In the genomic region with DNA sequence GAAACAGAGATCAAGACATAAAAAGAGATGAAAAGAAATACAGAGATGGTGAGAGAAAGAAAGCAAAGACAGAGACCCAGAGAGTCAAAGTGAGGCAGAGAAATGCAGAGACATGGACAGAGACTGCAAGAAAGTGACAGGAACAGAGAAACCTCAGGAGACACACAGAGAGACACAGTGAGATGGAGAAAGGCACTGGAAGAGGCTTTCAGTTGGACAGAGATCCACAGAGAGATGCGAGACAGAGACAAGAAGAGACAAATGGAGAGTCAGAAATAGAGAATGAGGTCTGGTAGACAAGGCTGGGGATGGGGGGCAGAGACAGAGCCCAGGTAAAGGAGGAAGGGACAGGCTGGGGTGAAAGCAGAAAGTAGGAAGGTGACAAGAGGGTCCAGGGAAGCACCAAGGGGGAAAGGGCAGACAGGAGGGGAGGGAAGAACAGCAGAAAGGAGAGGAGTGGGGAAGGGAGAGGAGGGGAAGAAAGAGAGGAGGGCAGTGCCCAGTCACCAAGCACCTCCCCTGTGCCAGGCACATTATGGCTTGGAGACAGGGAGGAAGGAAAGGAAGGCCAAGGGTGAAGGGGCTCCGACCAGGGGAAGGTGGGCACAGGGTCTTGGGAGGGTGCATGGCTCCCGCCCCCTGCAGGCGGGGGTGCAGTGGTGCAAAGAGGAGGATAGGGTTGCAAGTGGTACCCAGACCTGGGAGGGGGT, we compare ENCODE assay signal across 11 cellular contexts. TPM values are rescaled to one million over a fixed set of nuclear protein-coding genes. Genes with fewer than 3 reads are reported as not detected.
DNase-seq lines count a peak whose midpoint lies in the region; ATAC-seq, FAIRE-seq and TF ChIP-seq lines count a peak whose summit lies in the region.
"Had no signal": no experiment of that assay in that cellular context is flagged by ENCODE, and none has a peak within 500 bp of the region (broad histone marks: within the 10 kb centered on the region; RNA-seq: fewer than 3 reads in every experiment).

No MANE protein-coding gene starts in this region.

- TF ChIP-seq CTCF in NB4 (IDR thresholded peaks at IDR 0.05; ENCODE audit: low read depth, low read length) (peak; percentile 51), H1 (IDR thresholded peaks at IDR 0.05; ENCODE audit: control extremely low read depth in 1 of 3, insufficient read depth in 1 of 3, low read depth in 1 of 3, low read length in 3 of 3) (peak; percentile 64 to 86 (median 82))

- TF ChIP-seq RAD21 in H1 (IDR thresholded peaks at IDR 0.05 in 1 of 2, conservative IDR thresholded peaks at IDR 0.05 in 1 of 2; ENCODE audit: low read depth in 2 of 2, low read length in 2 of 2): peak; percentile 61 to 66; a peak in 3 of 4 replicates

- WGBS in H1 (ENCODE audit: extremely low coverage in 1 of 2, insufficient coverage in 1 of 2, insufficient read length in 1 of 2, insufficient replicate concordance in 2 of 2, low coverage in 1 of 2, low lambda C conversion rate in 2 of 2, missing lambda C conversion rate in 1 of 2), 2 experiments: 23% methylated on average over 4 of the region's 4 CpGs; no CpG with 5 or more reads in 1 of the 2 experiments

- H3K79me1 ChIP-seq in H1 (ENCODE audit: low read depth, low read length): no peaks in the 10 kb centered on the region

- H3K4ac ChIP-seq in H1 (replicated peaks; ENCODE audit: insufficient read length, low read depth, low read length): no peak overlapping the region

- H2AFZ ChIP-seq in H1 (ENCODE audit: low read length): no peak overlapping the region

- H2AK5ac ChIP-seq in H1 (ENCODE audit: low read depth, low read length): no peak overlapping the region

- no peak overlapping the region for H3K14ac ChIP-seq in H1 (ENCODE audit: insufficient read length)

- H4K5ac ChIP-seq in H1 (ENCODE audit: insufficient read length, low read depth, low read length): no peak overlapping the region

- TF ChIP-seq POLR2A in NB4 (IDR thresholded peaks at IDR 0.05; ENCODE audit: extremely low read depth, insufficient read length) (no peak), H1 (IDR thresholded peaks at IDR 0.05; ENCODE audit: control extremely low read depth in 1 of 2, low read depth in 2 of 2, low read length in 2 of 2) (no peak)

- H2BK5ac ChIP-seq in H1 (ENCODE audit: low read depth, low read length): no peak overlapping the region

- POLR2A ChIA-PET in H1 (lab: Charles Lee; ENCODE audit: partially characterized antibody): no interaction called here

- H3K27me3 ChIP-seq in H1 (replicated peaks in 1 of 4; ENCODE audit: control insufficient read depth in 3 of 4, extremely low read depth in 1 of 4, insufficient read depth in 3 of 4, low read length in 3 of 4): peaks cover 40 to 69% (median 63%) of the 10 kb centered on the region in 4 experiments

- peaks cover 6% of the 10 kb centered on the region; the same call in 1 of the 2 replicates for H3K23me2 ChIP-seq in H1 (ENCODE audit: low read depth, low read length)

- no peak overlapping the region for H3K56ac ChIP-seq in H1 (replicated peaks; ENCODE audit: insufficient read length, low read depth, low read length)

- H3K4me2 ChIP-seq in H1 (ENCODE audit: insufficient read depth in 1 of 2, low read depth in 2 of 2, low read length in 2 of 2): peak overlapping the region; percentile 11 to 52; a peak in 2 of 4 replicates

- DNase-seq in activated naive CD4-positive, alpha-beta T cell treated with anti-CD3 and anti-CD28 coated beads, Interleukin-2, amount 50 U/mL, for 16 hours: peak; percentile 26
- no peak for DNase-seq in activated naive CD4-positive, alpha-beta T cell (lab: John Stamatoyannopoulos, UW)
- DNase-seq in NB4 (ENCODE audit: low read depth) (no peak), H1 (ENCODE audit: low read depth in 1 of 2, low spot score in 2 of 2) (peak; percentile 44 to 82), AG20443 (ENCODE audit: low spot score) (no peak), DMS153 treated with DMSO at 0.1 percent for 48 hours (lab: John Stamatoyannopoulos, UW; ENCODE audit: unreplicated experiment) (no peak)
- peak; percentile 43 for DNase-seq in stimulated activated CD8-positive, alpha-beta memory T cell treated with anti-CD3 and anti-CD28 coated beads, Interleukin-4, amount 100 ng/mL, for 48 hours
- DNase-seq: heart right ventricle, NCI-H2107 had no signal

- H3K23ac ChIP-seq in H1 (ENCODE audit: insufficient read length): no peak overlapping the region

- no peaks in the 10 kb centered on the region for H3K36me3 ChIP-seq in H1 (ENCODE audit: control insufficient read depth in 2 of 4, insufficient read depth in 4 of 4, low read length in 3 of 4)
- H3K36me3 ChIP-seq: heart right ventricle had no signal

- H3K79me2 ChIP-seq in H1 (ENCODE audit: control insufficient read depth in 1 of 2, insufficient read depth in 2 of 2, low read length in 2 of 2): no peaks in the 10 kb centered on the region

- CTCF ChIA-PET in H1 (lab: Charles Lee; ENCODE audit: partially characterized antibody): interaction anchor here (0.7 to 9.4 kb wide), 3 partner anchors 36 to 70 kb away, joined by 3 to 159 read pairs (median 22); a partner anchor contains a TSS

- H4K20me1 ChIP-seq in H1 (replicated peaks in 1 of 2; ENCODE audit: control insufficient read depth in 1 of 2, insufficient read depth in 2 of 2, low read length in 2 of 2): peaks cover 7 to 8% of the 10 kb centered on the region in 2 experiments

- H3K27ac ChIP-seq in H1 (ENCODE audit: low read depth, low read length): no peak overlapping the region
- H3K27ac ChIP-seq: heart right ventricle had no signal

- no peaks in the 10 kb centered on the region for H3K9me3 ChIP-seq in H1 (ENCODE audit: insufficient read depth in 2 of 2, low read depth in 1 of 2, low read length in 1 of 2)
- H3K9me3 ChIP-seq: heart right ventricle had no signal

- H3K4me3 ChIP-seq in NB4 (ENCODE audit: low read depth, low read length): no peak overlapping the region
- no peak overlapping the region for H3K4me3 ChIP-seq in H1 (ENCODE audit: extremely low read depth in 1 of 4, insufficient read depth in 2 of 4, low read depth in 3 of 4, low read length in 4 of 4)
- H3K4me3 ChIP-seq: heart right ventricle had no signal

- no peak overlapping the region for H2BK12ac ChIP-seq in H1 (ENCODE audit: low read depth, low read length)

- no peak overlapping the region for H2BK120ac ChIP-seq in H1 (replicated peaks; ENCODE audit: low read depth, low read length)

- H3K9ac ChIP-seq in H1 (replicated peaks in 1 of 4; ENCODE audit: extremely low read depth in 1 of 4, low read depth in 3 of 4, low read length in 3 of 4): no peak overlapping the region

- no peak overlapping the region for H3K18ac ChIP-seq in H1 (ENCODE audit: extremely low read depth, low read length)

- ATAC-seq in HG02870 (IDR thresholded peaks at IDR 0.05; ENCODE audit: unreplicated experiment): no peak
- ATAC-seq: heart right ventricle had no signal

- no peak overlapping the region for H2BK20ac ChIP-seq in H1 (ENCODE audit: low read length)

- no peak overlapping the region for H2BK15ac ChIP-seq in H1 (ENCODE audit: low read length)

- no peak for FAIRE-seq in H1 (lab: Jason Lieb, UNC)
- FAIRE-seq: TTC549 had no signal

- H4K8ac ChIP-seq in H1 (ENCODE audit: extremely low read depth, insufficient read depth, low read length): no peak overlapping the region

- peaks cover 0 to 10% (median 7%) of the 10 kb centered on the region in 4 experiments; a peak in 5 of 7 replicates for H3K4me1 ChIP-seq in H1 (replicated peaks in 1 of 4; ENCODE audit: control insufficient read depth in 3 of 4, insufficient read depth in 4 of 4, low read length in 3 of 4)

- no peak for TF ChIP-seq EP300 in H1 (IDR thresholded peaks at IDR 0.05; ENCODE audit: borderline replicate concordance in 1 of 2, low read depth in 2 of 2, low read length in 2 of 2)

- H4K91ac ChIP-seq in H1 (replicated peaks; ENCODE audit: insufficient read length, low read length): no peak overlapping the region

TF ChIP-seq in H1, 55 proteins besides CTCF, POLR2A, EP300 and RAD21 (continues in another document):
- TF ChIP-seq SP2 (IDR thresholded peaks at IDR 0.05; ENCODE audit: low read length): no peak
- TF ChIP-seq TBP (IDR thresholded peaks at IDR 0.05; ENCODE audit: low read depth, low read length): no peak
- TF ChIP-seq EGR1 (IDR thresholded peaks at IDR 0.05; ENCODE audit: borderline replicate concordance, low read depth, low read length): no peak
- 0 out of 2 replicates have a peak, but pooled peaks have one; percentile 20 for TF ChIP-seq KDM1A (IDR thresholded peaks at IDR 0.05; ENCODE audit: borderline replicate concordance, low read length)

RNA-seq across cellular contexts. Expression of a gene that starts 38.5 kb away (rescaled TPM):
- total RNA-seq in H1 (2021; fragmentation: NEBNext Ultra II Directional; extraction: Animal tissue kit (Norgen Biotek cat#: 25700)): 32.6 and 37.8 TPM in 2 replicates
- 65.0 and 74.3 TPM in 2 replicates for polyA plus RNA-seq in H1 (2011; rRNA removed)
- polyA plus RNA-seq in H1 (2011; cell fraction: cytosol; rRNA removed): 64.5 TPM
- polyA plus RNA-seq in H1 (2011; cell fraction: nucleus; rRNA removed): 52.0 TPM
- polyA plus RNA-seq in H1 (2012, experiment 1 of 2): 29.1 to 44.2 TPM (median 37.3 TPM) in 4 replicates
- polyA plus RNA-seq in H1 (2012, experiment 2 of 2): 36.5 TPM
- 20.7 TPM for polyA plus RNA-seq in H1 (2013, experiment 1 of 2)
- 22.1 TPM for polyA plus RNA-seq in H1 (2013, experiment 2 of 2)
- polyA minus RNA-seq in H1 (2011; rRNA and poly(A)+ RNA removed): 22.7 and 27.2 TPM in 2 replicates
- polyA minus RNA-seq in H1 (2011; cell fraction: cytosol; rRNA and poly(A)+ RNA removed): 19.7 TPM
- polyA minus RNA-seq in H1 (2011; cell fraction: nucleus; rRNA and poly(A)+ RNA removed): 20.2 TPM

RNA-seq across cellular contexts. Expression of a gene that starts 41.2 kb away (rescaled TPM):
- 13.5 and 14.1 TPM in 2 replicates for total RNA-seq in H1 (2021; fragmentation: NEBNext Ultra II Directional; extraction: Animal tissue kit (Norgen Biotek cat#: 25700))
- polyA plus RNA-seq in H1 (2011; rRNA removed): 8.4 and 10.0 TPM in 2 replicates
- polyA plus RNA-seq in H1 (2011; cell fraction: cytosol; rRNA removed): 5.9 TPM
- 8.1 TPM for polyA plus RNA-seq in H1 (2011; cell fraction: nucleus; rRNA removed)
- polyA plus RNA-seq in H1 (2012, experiment 1 of 2): 8.9 to 13.4 TPM (median 11.7 TPM) in 4 replicates
- polyA plus RNA-seq in H1 (2012, experiment 2 of 2): 12.1 TPM
- 5.9 TPM for polyA plus RNA-seq in H1 (2013, experiment 1 of 2)
- polyA plus RNA-seq in H1 (2013, experiment 2 of 2): 5.6 TPM
- polyA minus RNA-seq in H1 (2011; rRNA and poly(A)+ RNA removed): 17.3 and 18.5 TPM in 2 replicates
- 9.7 TPM for polyA minus RNA-seq in H1 (2011; cell fraction: cytosol; rRNA and poly(A)+ RNA removed)
- 13.3 TPM for polyA minus RNA-seq in H1 (2011; cell fraction: nucleus; rRNA and poly(A)+ RNA removed)

RNA-seq across cellular contexts. Expression of a gene that starts 46.7 kb away (rescaled TPM):
- 6.1 and 7.2 TPM in 2 replicates for total RNA-seq in H1 (2021; fragmentation: NEBNext Ultra II Directional; extraction: Animal tissue kit (Norgen Biotek cat#: 25700))
- 5.0 and 7.3 TPM in 2 replicates for polyA plus RNA-seq in H1 (2011; rRNA removed)
- polyA plus RNA-seq in H1 (2011; cell fraction: cytosol; rRNA removed): 4.2 TPM
- polyA plus RNA-seq in H1 (2011; cell fraction: nucleus; rRNA removed): 22.7 TPM
- 6.2 to 8.0 TPM (median 7.3 TPM) in 4 replicates for polyA plus RNA-seq in H1 (2012, experiment 1 of 2)
- polyA plus RNA-seq in H1 (2012, experiment 2 of 2): 2.7 TPM
- polyA plus RNA-seq in H1 (2013, experiment 1 of 2): 14.6 TPM
- 10.8 TPM for polyA plus RNA-seq in H1 (2013, experiment 2 of 2)
- 1.3 and 2.0 TPM in 2 replicates for polyA minus RNA-seq in H1 (2011; rRNA and poly(A)+ RNA removed)
- 1.3 TPM for polyA minus RNA-seq in H1 (2011; cell fraction: cytosol; rRNA and poly(A)+ RNA removed)
- polyA minus RNA-seq in H1 (2011; cell fraction: nucleus; rRNA and poly(A)+ RNA removed): 5.9 TPM

Comparison
In these comparisons a context has a peak if more than half of its experiments do, and no peak if none do; other contexts are left out.
1. DNase-seq: peak in activated naive CD4-positive, alpha-beta T cell treated with anti-CD3 and anti-CD28 coated beads, Interleukin-2, amount 50 U/mL, for 16 hours (single experiment), H1 (2 of 2) and stimulated activated CD8-positive, alpha-beta memory T cell treated with anti-CD3 and anti-CD28 coated beads, Interleukin-4, amount 100 ng/mL, for 48 hours (single experiment); none in activated naive CD4-positive, alpha-beta T cell (0 of 4), NB4 (single experiment), AG20443 (single experiment) and DMS153 treated with DMSO at 0.1 percent for 48 hours (single experiment).